In genomic region chr6:147856687-147857086, GRCh38 we compare ENCODE assay signal across 6 cellular contexts.
"Had no signal": no experiment of that assay in that cellular context is flagged by ENCODE, and none has a peak within 500 bp of the region (broad histone marks: within the 10 kb centered on the region; RNA-seq: fewer than 3 reads in every experiment).

No MANE protein-coding gene starts in this region.

- H3K4me3 ChIP-seq: GM23338, K562 had no signal

- ATAC-seq: GM23338, K562 had no signal

- DNase-seq: H9, HCEC 1CT, IMR-90, KG1 had no signal
